Comparison of ENCODE assay signal across 21 cellular contexts in the genomic region with DNA sequence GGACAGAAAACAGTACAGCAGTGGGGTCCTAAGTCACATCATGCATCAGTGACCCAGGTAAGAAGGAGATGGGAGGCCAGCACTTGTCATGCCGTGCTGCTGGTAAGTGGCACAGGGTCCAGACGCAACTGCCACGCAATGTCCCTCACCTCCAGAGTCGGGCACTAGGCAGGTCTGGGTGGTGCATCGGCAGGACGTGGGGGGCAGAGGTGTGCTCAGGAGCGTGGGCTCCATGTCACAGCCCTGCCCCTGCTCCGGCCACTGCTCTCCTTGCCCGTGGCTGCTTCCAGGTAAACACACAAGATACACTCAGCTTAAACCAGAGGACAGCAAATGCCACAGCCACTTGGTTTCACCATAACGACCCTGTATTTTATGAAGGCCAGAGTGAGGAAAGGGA. TPM values are rescaled to one million over a fixed set of nuclear protein-coding genes. Genes with fewer than 3 reads are reported as not detected.
A peak's percentile ranks its signal among the peaks of the same experiment; 100 is the strongest.
DNase-seq lines count a peak whose midpoint lies in the region; ATAC-seq, FAIRE-seq and TF ChIP-seq lines count a peak whose summit lies in the region.
"Had no signal": no experiment of that assay in that cellular context is flagged by ENCODE, and none has a peak within 500 bp of the region (broad histone marks: within the 10 kb centered on the region; RNA-seq: fewer than 3 reads in every experiment).

No MANE protein-coding gene starts in this region.

- TF ChIP-seq POLR2A in prostate gland (IDR thresholded peaks at IDR 0.05) (no peak), H54 (IDR thresholded peaks at IDR 0.05; ENCODE audit: low read depth, low read length) (no peak)

- intact Hi-C loops in prostate gland (cut with DNase I), result no loop called here

- CTCF ChIA-PET in WTC11 (lab: Charles Lee), result interaction anchor here (0.7 to 1.5 kb wide), 2 partner anchors 26 to 107 kb away, joined by 3 to 5 read pairs; no protein-coding TSS in a partner anchor

- ATAC-seq in WTC11, result no peak
- ATAC-seq: PC-3 had no signal

- POLR2A ChIA-PET in WTC11 (lab: Charles Lee), result no interaction called here

- WGBS in prostate gland, result 79% methylated on average over 10 of the region's 10 CpGs

- H3K4me1 ChIP-seq in prostate gland (replicated peaks), result no peaks in the 10 kb centered on the region
- H3K4me1 ChIP-seq: BE2C had no signal

- no peak for FAIRE-seq in H54 (lab: Jason Lieb, UNC)
- FAIRE-seq: A204.1 had no signal

- H3K27me3 Mint-ChIP-seq in WTC11 (ENCODE audit: low read depth), result no peaks in the 10 kb centered on the region
- H3K27me3 Mint-ChIP-seq: CD4-positive, alpha-beta T cell; IgD-negative memory B cell had no signal

- no peak overlapping the region for H3K4me3 ChIP-seq in prostate gland

- no peak for DNase-seq in WTC11 (ENCODE audit: low spot score)
- DNase-seq in prostate gland (ENCODE audit: low spot score), result no peak
- no peak for DNase-seq in activated CD4-positive, alpha-beta T cell treated with anti-CD3 and anti-CD28 coated beads, Interleukin-2, amount 50 U/mL, for 1 hour
- no peak for DNase-seq in H54 (ENCODE audit: insufficient read length, low spot score)
- DNase-seq in activated CD8-positive, alpha-beta memory T cell treated with anti-CD3 and anti-CD28 coated beads, Interleukin-2, amount 50 U/mL, for 4 hours, result no peak
- DNase-seq: BE2C; CD4-positive, alpha-beta T cell; DMS79; H7; HFFc6; NCI-H1694; NCI-H446; NCI-H526; PC-3; SHP77 treated with DMSO at 0.1 percent for 48 hours; SK-N-SH had no signal

- peak overlapping the region; percentile 38 for H3K27ac ChIP-seq in C4-2B
- H3K27ac ChIP-seq in layer of hippocampus (ENCODE audit: low read depth, low read length), result peak overlapping the region; percentile 53
- peak overlapping the region; percentile 29 to 53 for H3K27ac ChIP-seq in prostate gland
- H3K27ac ChIP-seq: RWPE1 had no signal

- no peaks in the 10 kb centered on the region for H3K36me3 Mint-ChIP-seq in WTC11
- H3K36me3 Mint-ChIP-seq: IgD-negative memory B cell had no signal

- TF ChIP-seq CTCF in C4-2B (conservative IDR thresholded peaks at IDR 0.05) (no peak), WTC11 (IDR thresholded peaks at IDR 0.05) (no peak), prostate gland (IDR thresholded peaks at IDR 0.05) (no peak)

- H3K27ac Mint-ChIP-seq in WTC11, result peak overlapping the region; percentile 61
- H3K27ac Mint-ChIP-seq: CD4-positive, alpha-beta T cell; HFFc6; IgD-negative memory B cell had no signal

- H3K27me3 ChIP-seq in layer of hippocampus (ENCODE audit: control insufficient read depth, insufficient read depth, low read length) (no peaks in the 10 kb centered on the region), prostate gland (replicated peaks; ENCODE audit: insufficient read depth) (no peaks in the 10 kb centered on the region)

- no peak overlapping the region for H3K4me3 Mint-ChIP-seq in WTC11
- H3K4me3 Mint-ChIP-seq: CD4-positive, alpha-beta T cell; HFFc6; IgD-negative memory B cell had no signal

- H3K9me3 Mint-ChIP-seq in WTC11, result 0 out of 2 replicates have a peak, but pooled peaks cover 3% of the 10 kb centered on the region
- H3K9me3 Mint-ChIP-seq: CD4-positive, alpha-beta T cell had no signal

- no peaks in the 10 kb centered on the region for H3K36me3 ChIP-seq in prostate gland
- H3K36me3 ChIP-seq: BE2C had no signal

- peaks cover 34% of the 10 kb centered on the region for H3K4me1 Mint-ChIP-seq in WTC11

- no peaks in the 10 kb centered on the region for H3K9me3 ChIP-seq in prostate gland
- H3K9me3 ChIP-seq: BE2C, SK-N-SH had no signal

TF ChIP-seq in WTC11, 78 proteins besides CTCF, POLR2A, EP300 and RAD21:
- peak; percentile 44; the same call in 1 of the 2 replicates for TF ChIP-seq FOXP1 (CRISPR knock-in tag; IDR thresholded peaks at IDR 0.05; ENCODE audit: borderline replicate concordance)
- no peak for TF ChIP-seq ZNF232 (CRISPR knock-in tag; IDR thresholded peaks at IDR 0.05)

RNA-seq across cellular contexts. Expression of a gene that starts 47.3 kb away (rescaled TPM):
- 36.5 to 49.8 TPM (median 48.1 TPM) in 3 replicates for total RNA-seq in WTC11 (2021)
- 10 to 100 TPM; 36.5 to 46.6 TPM for total RNA-seq in prostate gland
- total RNA-seq: CD4-positive, alpha-beta T cell; HFFc6 had no signal
